1 cellular context compared by ENCODE assay signal in the genomic region with DNA sequence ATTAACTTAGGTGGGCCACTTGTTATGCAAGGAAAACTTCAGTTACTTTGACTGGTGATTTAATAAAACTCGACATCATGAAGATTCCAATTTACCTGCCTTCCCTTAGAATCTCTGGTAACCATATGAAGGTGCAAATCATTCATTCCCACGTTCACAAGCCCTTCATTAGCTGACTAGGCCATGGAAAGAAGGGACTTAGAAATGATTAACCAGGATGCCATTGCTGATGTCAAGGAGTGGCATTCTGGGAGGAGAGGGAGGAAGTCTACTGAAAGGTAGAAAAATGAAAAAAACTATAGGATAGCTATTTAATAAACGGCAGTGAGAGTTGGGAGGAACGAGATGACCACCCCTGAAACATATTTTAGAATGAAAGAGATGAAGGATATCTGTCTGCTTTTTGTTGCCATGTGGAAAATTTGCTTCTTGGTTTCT.
TF ChIP-seq lines count a peak whose summit lies in the region.

No MANE protein-coding gene starts in this region.

TF ChIP-seq in H1, 55 proteins besides CTCF, POLR2A, EP300 and RAD21:
- TF ChIP-seq SP1 (IDR thresholded peaks at IDR 0.05; ENCODE audit: low read depth, low read length): no peak
- no peak for TF ChIP-seq JUND (IDR thresholded peaks at IDR 0.05; ENCODE audit: low read length)
- no peak for TF ChIP-seq KDM1A (IDR thresholded peaks at IDR 0.05; ENCODE audit: borderline replicate concordance, low read length)
- no peak for TF ChIP-seq SIX5 (IDR thresholded peaks at IDR 0.05; ENCODE audit: low read depth, low read length)
- no peak for TF ChIP-seq JUN (IDR thresholded peaks at IDR 0.05; ENCODE audit: low read depth, low read length)
- TF ChIP-seq, protein P1, sequence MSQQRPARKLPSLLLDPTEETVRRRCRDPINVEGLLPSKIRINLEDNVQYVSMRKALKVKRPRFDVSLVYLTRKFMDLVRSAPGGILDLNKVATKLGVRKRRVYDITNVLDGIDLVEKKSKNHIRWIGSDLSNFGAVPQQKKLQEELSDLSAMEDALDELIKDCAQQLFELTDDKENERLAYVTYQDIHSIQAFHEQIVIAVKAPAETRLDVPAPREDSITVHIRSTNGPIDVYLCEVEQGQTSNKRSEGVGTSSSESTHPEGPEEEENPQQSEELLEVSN (IDR thresholded peaks at IDR 0.05): no peak
- no peak for TF ChIP-seq KDM4A (IDR thresholded peaks at IDR 0.05; ENCODE audit: low read depth, low read length, severe bottlenecking)
- no peak for TF ChIP-seq YY1 (IDR thresholded peaks at IDR 0.05; ENCODE audit: low read depth, low read length)
- TF ChIP-seq RFX5 (IDR thresholded peaks at IDR 0.05; ENCODE audit: borderline replicate concordance, low read depth, low read length): no peak
- no peak for TF ChIP-seq CHD1 (IDR thresholded peaks at IDR 0.05; ENCODE audit: low read depth, low read length)
- TF ChIP-seq, protein P2, sequence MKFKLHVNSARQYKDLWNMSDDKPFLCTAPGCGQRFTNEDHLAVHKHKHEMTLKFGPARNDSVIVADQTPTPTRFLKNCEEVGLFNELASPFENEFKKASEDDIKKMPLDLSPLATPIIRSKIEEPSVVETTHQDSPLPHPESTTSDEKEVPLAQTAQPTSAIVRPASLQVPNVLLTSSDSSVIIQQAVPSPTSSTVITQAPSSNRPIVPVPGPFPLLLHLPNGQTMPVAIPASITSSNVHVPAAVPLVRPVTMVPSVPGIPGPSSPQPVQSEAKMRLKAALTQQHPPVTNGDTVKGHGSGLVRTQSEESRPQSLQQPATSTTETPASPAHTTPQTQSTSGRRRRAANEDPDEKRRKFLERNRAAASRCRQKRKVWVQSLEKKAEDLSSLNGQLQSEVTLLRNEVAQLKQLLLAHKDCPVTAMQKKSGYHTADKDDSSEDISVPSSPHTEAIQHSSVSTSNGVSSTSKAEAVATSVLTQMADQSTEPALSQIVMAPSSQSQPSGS (IDR thresholded peaks at IDR 0.05; ENCODE audit: low read length): no peak
- no peak for TF ChIP-seq CTBP2 (IDR thresholded peaks at IDR 0.05; ENCODE audit: borderline replicate concordance, insufficient read depth, insufficient read length, low read length)
- no peak for TF ChIP-seq SP4 (IDR thresholded peaks at IDR 0.05; ENCODE audit: low read length)
- TF ChIP-seq CEBPB (IDR thresholded peaks at IDR 0.05; ENCODE audit: low read depth, low read length): no peak
- TF ChIP-seq, protein P3, sequence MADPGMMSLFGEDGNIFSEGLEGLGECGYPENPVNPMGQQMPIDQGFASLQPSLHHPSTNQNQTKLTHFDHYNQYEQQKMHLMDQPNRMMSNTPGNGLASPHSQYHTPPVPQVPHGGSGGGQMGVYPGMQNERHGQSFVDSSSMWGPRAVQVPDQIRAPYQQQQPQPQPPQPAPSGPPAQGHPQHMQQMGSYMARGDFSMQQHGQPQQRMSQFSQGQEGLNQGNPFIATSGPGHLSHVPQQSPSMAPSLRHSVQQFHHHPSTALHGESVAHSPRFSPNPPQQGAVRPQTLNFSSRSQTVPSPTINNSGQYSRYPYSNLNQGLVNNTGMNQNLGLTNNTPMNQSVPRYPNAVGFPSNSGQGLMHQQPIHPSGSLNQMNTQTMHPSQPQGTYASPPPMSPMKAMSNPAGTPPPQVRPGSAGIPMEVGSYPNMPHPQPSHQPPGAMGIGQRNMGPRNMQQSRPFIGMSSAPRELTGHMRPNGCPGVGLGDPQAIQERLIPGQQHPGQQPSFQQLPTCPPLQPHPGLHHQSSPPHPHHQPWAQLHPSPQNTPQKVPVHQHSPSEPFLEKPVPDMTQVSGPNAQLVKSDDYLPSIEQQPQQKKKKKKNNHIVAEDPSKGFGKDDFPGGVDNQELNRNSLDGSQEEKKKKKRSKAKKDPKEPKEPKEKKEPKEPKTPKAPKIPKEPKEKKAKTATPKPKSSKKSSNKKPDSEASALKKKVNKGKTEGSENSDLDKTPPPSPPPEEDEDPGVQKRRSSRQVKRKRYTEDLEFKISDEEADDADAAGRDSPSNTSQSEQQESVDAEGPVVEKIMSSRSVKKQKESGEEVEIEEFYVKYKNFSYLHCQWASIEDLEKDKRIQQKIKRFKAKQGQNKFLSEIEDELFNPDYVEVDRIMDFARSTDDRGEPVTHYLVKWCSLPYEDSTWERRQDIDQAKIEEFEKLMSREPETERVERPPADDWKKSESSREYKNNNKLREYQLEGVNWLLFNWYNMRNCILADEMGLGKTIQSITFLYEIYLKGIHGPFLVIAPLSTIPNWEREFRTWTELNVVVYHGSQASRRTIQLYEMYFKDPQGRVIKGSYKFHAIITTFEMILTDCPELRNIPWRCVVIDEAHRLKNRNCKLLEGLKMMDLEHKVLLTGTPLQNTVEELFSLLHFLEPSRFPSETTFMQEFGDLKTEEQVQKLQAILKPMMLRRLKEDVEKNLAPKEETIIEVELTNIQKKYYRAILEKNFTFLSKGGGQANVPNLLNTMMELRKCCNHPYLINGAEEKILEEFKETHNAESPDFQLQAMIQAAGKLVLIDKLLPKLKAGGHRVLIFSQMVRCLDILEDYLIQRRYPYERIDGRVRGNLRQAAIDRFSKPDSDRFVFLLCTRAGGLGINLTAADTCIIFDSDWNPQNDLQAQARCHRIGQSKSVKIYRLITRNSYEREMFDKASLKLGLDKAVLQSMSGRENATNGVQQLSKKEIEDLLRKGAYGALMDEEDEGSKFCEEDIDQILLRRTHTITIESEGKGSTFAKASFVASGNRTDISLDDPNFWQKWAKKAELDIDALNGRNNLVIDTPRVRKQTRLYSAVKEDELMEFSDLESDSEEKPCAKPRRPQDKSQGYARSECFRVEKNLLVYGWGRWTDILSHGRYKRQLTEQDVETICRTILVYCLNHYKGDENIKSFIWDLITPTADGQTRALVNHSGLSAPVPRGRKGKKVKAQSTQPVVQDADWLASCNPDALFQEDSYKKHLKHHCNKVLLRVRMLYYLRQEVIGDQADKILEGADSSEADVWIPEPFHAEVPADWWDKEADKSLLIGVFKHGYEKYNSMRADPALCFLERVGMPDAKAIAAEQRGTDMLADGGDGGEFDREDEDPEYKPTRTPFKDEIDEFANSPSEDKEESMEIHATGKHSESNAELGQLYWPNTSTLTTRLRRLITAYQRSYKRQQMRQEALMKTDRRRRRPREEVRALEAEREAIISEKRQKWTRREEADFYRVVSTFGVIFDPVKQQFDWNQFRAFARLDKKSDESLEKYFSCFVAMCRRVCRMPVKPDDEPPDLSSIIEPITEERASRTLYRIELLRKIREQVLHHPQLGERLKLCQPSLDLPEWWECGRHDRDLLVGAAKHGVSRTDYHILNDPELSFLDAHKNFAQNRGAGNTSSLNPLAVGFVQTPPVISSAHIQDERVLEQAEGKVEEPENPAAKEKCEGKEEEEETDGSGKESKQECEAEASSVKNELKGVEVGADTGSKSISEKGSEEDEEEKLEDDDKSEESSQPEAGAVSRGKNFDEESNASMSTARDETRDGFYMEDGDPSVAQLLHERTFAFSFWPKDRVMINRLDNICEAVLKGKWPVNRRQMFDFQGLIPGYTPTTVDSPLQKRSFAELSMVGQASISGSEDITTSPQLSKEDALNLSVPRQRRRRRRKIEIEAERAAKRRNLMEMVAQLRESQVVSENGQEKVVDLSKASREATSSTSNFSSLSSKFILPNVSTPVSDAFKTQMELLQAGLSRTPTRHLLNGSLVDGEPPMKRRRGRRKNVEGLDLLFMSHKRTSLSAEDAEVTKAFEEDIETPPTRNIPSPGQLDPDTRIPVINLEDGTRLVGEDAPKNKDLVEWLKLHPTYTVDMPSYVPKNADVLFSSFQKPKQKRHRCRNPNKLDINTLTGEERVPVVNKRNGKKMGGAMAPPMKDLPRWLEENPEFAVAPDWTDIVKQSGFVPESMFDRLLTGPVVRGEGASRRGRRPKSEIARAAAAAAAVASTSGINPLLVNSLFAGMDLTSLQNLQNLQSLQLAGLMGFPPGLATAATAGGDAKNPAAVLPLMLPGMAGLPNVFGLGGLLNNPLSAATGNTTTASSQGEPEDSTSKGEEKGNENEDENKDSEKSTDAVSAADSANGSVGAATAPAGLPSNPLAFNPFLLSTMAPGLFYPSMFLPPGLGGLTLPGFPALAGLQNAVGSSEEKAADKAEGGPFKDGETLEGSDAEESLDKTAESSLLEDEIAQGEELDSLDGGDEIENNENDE (IDR thresholded peaks at IDR 0.05; ENCODE audit: insufficient replicate concordance, low read length): no peak
- TF ChIP-seq SAP30 (IDR thresholded peaks at IDR 0.05; ENCODE audit: insufficient read depth, insufficient replicate concordance, low read length): no peak
- TF ChIP-seq CBX5 (IDR thresholded peaks at IDR 0.05; ENCODE audit: low read depth, low read length): no peak
